1 cellular context compared by ENCODE assay signal in genomic region chr6:131293472-131293911, GRCh38.
TF ChIP-seq lines count a peak whose summit lies in the region.

No MANE protein-coding gene starts in this region.

TF ChIP-seq in HepG2, 621 proteins besides CTCF, POLR2A, EP300 and RAD21 (continued from another document):
- peak; percentile 37; the same call in 1 of the 2 replicates for TF ChIP-seq ZNF687 (CRISPR knock-in tag; IDR thresholded peaks at IDR 0.05)
- TF ChIP-seq ZBTB21 (CRISPR knock-in tag; IDR thresholded peaks at IDR 0.05) = no peak
- TF ChIP-seq ZNF33B (CRISPR knock-in tag; IDR thresholded peaks at IDR 0.05) = no peak
- peak; percentile 55 for TF ChIP-seq NFE2L2 (IDR thresholded peaks at IDR 0.05; ENCODE audit: low read length)
- TF ChIP-seq TERF1 (CRISPR knock-in tag; IDR thresholded peaks at IDR 0.05) = no peak
- TF ChIP-seq YEATS2 (CRISPR knock-in tag; IDR thresholded peaks at IDR 0.05; ENCODE audit: borderline replicate concordance) = no peak
- TF ChIP-seq PHB2 (IDR thresholded peaks at IDR 0.05; ENCODE audit: partially characterized antibody) = no peak
